ENCODE assay signal across 8 cellular contexts in the genomic region with DNA sequence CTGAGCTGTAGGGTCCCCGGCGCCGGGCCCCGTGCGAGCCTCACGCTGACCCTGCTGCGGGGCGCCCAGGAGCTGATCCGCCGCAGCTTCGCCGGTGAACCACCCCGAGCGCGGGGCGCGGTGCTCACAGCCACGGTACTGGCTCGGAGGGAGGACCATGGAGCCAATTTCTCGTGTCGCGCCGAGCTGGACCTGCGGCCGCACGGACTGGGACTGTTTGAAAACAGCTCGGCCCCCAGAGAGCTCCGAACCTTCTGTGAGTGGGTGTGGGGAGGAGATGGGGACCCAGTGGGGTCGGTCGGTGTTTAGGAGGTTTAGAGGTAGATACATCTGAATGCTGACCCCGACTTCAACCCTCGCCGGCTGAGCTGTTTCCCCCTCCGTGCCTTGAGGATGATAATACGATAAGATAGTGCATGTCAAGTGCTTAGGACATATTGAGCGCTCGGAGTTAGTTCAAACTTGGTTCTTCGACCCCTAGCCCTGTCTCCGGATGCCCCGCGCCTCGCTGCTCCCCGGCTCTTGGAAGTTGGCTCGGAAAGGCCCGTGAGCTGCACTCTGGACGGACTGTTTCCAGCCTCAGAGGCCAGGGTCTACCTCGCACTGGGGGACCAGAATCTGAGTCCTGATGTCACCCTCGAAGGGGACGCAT. TPM values are rescaled to one million over a fixed set of nuclear protein-coding genes. Genes with fewer than 3 reads are reported as not detected.
A peak's percentile ranks its signal among the peaks of the same experiment; 100 is the strongest.
DNase-seq lines count a peak whose midpoint lies in the region; ATAC-seq and TF ChIP-seq lines count a peak whose summit lies in the region.

No MANE protein-coding gene starts in this region.

- H3K4me3 ChIP-seq in iPS-15b (ENCODE audit: low read depth, low read length) = peak overlapping the region; percentile 79

- intact Hi-C loops in activated B cell treated with CpG ODN at 0.5 μM for 24 hours (cut with micrococcal nuclease) = no loop called here

- H3K36me3 Mint-ChIP-seq in activated B cell treated with CpG ODN at 0.5 μM for 24 hours (ENCODE audit: low read depth) = no peaks in the 10 kb centered on the region
- peaks cover 7 to 14% of the 10 kb centered on the region in 2 donors for H3K36me3 Mint-ChIP-seq in stimulated activated naive B cell treated with anti-CD40 and anti-IgM and Interleukin-4, amounts not matched to agents 10 μg/mL and 1 μg/mL and 100 μg/mL, for 72 hours

- no peaks in the 10 kb centered on the region for H3K36me3 ChIP-seq in iPS-15b (ENCODE audit: control insufficient read depth, insufficient read depth, low read length)

- no peaks in the 10 kb centered on the region for H3K9me3 Mint-ChIP-seq in activated B cell treated with CpG ODN at 0.5 μM for 24 hours
- H3K9me3 Mint-ChIP-seq in stimulated activated naive B cell treated with anti-CD40 and anti-IgM and Interleukin-4, amounts not matched to agents 10 μg/mL and 1 μg/mL and 100 μg/mL, for 72 hours = peaks cover 0 to 4% of the 10 kb centered on the region in 2 donors

- H3K4me1 Mint-ChIP-seq in activated B cell treated with CpG ODN at 0.5 μM for 24 hours = peaks cover 76% of the 10 kb centered on the region
- H3K4me1 Mint-ChIP-seq in stimulated activated naive B cell treated with anti-CD40 and anti-IgM and Interleukin-4, amounts not matched to agents 10 μg/mL and 1 μg/mL and 100 μg/mL, for 72 hours = peaks cover 51 to 87% of the 10 kb centered on the region in 2 donors

- H3K27me3 ChIP-seq in iPS-15b (ENCODE audit: control insufficient read depth, insufficient read depth, low read length) = peaks cover 92% of the 10 kb centered on the region

- TF ChIP-seq CTCF in activated B cell treated with CpG ODN at 0.5 μM for 24 hours (IDR thresholded peaks at IDR 0.05) = no peak

- DNase-seq in DMS53 (lab: John Stamatoyannopoulos, UW) = peak; percentile 68
- DNase-seq in DMS53 treated with DMSO at 0.1 percent for 48 hours (lab: John Stamatoyannopoulos, UW; ENCODE audit: unreplicated experiment) = no peak
- no peak for DNase-seq in activated B cell treated with CpG ODN at 0.5 μM for 24 hours
- DNase-seq in stimulated activated naive B cell treated with anti-CD40 and anti-IgM and Interleukin-4, amounts not matched to agents 10 μg/mL and 1 μg/mL and 100 μg/mL, for 72 hours = no peak
- no peak for DNase-seq in stimulated activated CD4-positive, alpha-beta T cell treated with anti-CD3 and anti-CD28 coated beads, Interleukin-2, amount 100 ng/mL, for 48 hours
- no peak for DNase-seq in NCI-H2081 (lab: John Stamatoyannopoulos, UW)
- DNase-seq in Kasumi-1 (lab: John Stamatoyannopoulos, UW) = no peak

- peak overlapping the region; percentile 41 for H3K27ac Mint-ChIP-seq in activated B cell treated with CpG ODN at 0.5 μM for 24 hours
- peak overlapping the region; percentile 89 for H3K27ac Mint-ChIP-seq in stimulated activated naive B cell treated with anti-CD40 and anti-IgM and Interleukin-4, amounts not matched to agents 10 μg/mL and 1 μg/mL and 100 μg/mL, for 72 hours

- H3K27me3 Mint-ChIP-seq in activated B cell treated with CpG ODN at 0.5 μM for 24 hours = peaks cover 43% of the 10 kb centered on the region
- H3K27me3 Mint-ChIP-seq in stimulated activated naive B cell treated with anti-CD40 and anti-IgM and Interleukin-4, amounts not matched to agents 10 μg/mL and 1 μg/mL and 100 μg/mL, for 72 hours = peaks cover 64 to 86% of the 10 kb centered on the region in 2 donors

- H3K9me3 ChIP-seq in iPS-15b (ENCODE audit: control insufficient read depth, insufficient read depth, low read length) = no peaks in the 10 kb centered on the region

- no peaks in the 10 kb centered on the region for H3K4me1 ChIP-seq in iPS-15b (ENCODE audit: control insufficient read depth, insufficient read depth, low read length)

- CTCF ChIA-PET in activated B cell treated with CpG ODN at 0.5 μM for 24 hours (lab: Charles Lee) = interaction anchor here (1.2 to 1.9 kb wide), 3 partner anchors 21 to 97 kb away, joined by 4 to 12 read pairs (median 6); a partner anchor contains a TSS

- POLR2A ChIA-PET in activated B cell treated with CpG ODN at 0.5 μM for 24 hours (lab: Charles Lee) = interaction anchor here (0.8 to 3.7 kb wide), 6 partner anchors 12 to 178 kb away, joined by 3 to 44 read pairs (median 4); a partner anchor contains a TSS

- no peak overlapping the region for H3K9ac ChIP-seq in iPS-15b (ENCODE audit: low read depth, low read length)

- no peak for ATAC-seq in activated B cell treated with CpG ODN at 0.5 μM for 24 hours (ENCODE audit: low read depth)
- ATAC-seq in stimulated activated naive B cell treated with anti-CD40 and anti-IgM and Interleukin-4, amounts not matched to agents 10 μg/mL and 1 μg/mL and 100 μg/mL, for 72 hours (replicated peaks) = no peak

- H3K4me3 Mint-ChIP-seq in activated B cell treated with CpG ODN at 0.5 μM for 24 hours = peak overlapping the region; percentile 73
- peak overlapping the region; percentile 71 to 84 for H3K4me3 Mint-ChIP-seq in stimulated activated naive B cell treated with anti-CD40 and anti-IgM and Interleukin-4, amounts not matched to agents 10 μg/mL and 1 μg/mL and 100 μg/mL, for 72 hours

RNA-seq across cellular contexts. Expression of a gene that starts 1.9 kb away (rescaled TPM):
- 0.76 and 1.2 TPM in 2 replicates for total RNA-seq in activated B cell treated with CpG ODN at 0.5 μM for 24 hours

RNA-seq across cellular contexts. Expression of a gene that starts 4.9 kb away (rescaled TPM):
- 0.71 and 0.95 TPM in 2 replicates for total RNA-seq in activated B cell treated with CpG ODN at 0.5 μM for 24 hours

RNA-seq across cellular contexts. Expression of a gene that starts 17.9 kb away (rescaled TPM):
- total RNA-seq in activated B cell treated with CpG ODN at 0.5 μM for 24 hours = 4.5 and 5.1 TPM in 2 replicates

RNA-seq across cellular contexts. Expression of a gene that starts 20.8 kb away (rescaled TPM):
- total RNA-seq in activated B cell treated with CpG ODN at 0.5 μM for 24 hours = 32.6 and 37.4 TPM in 2 replicates

RNA-seq across cellular contexts. Expression of a gene that starts 24.1 kb away (rescaled TPM):
- 12.8 and 15.0 TPM in 2 replicates for total RNA-seq in activated B cell treated with CpG ODN at 0.5 μM for 24 hours
